ENCODE assay signal across 17 cellular contexts in genomic region chr5:83146441-83146840, GRCh38.
"Had no signal": no experiment of that assay in that cellular context is flagged by ENCODE, and none has a peak within 500 bp of the region (broad histone marks: within the 10 kb centered on the region; RNA-seq: fewer than 3 reads in every experiment).

No MANE protein-coding gene starts in this region.

- DNase-seq: effector CD4-positive, alpha-beta T cell; head of caudate nucleus; hypothalamus; kidney glomerular epithelial cell; natural killer cell; ovary; right cardiac atrium; small intestine; stimulated activated CD4-positive, alpha-beta T cell treated with anti-CD3 and anti-CD28 coated beads, Interleukin-4, amount 100 ng/mL, for 1 hour; stimulated activated CD8-positive, alpha-beta memory T cell treated with anti-CD3 and anti-CD28 coated beads, Interleukin-4, amount 100 ng/mL, for 48 hours; stimulated activated naive CD8-positive, alpha-beta T cell treated with anti-CD3 and anti-CD28 coated beads, Interleukin-15, Interleukin-2, amounts not matched to agents 100 U/mL and 50 U/mL, for 24 hours; tibial artery; upper lobe of right lung had no signal

- FAIRE-seq: islet of Langerhans, small intestine had no signal

- H3K4me1 ChIP-seq: upper lobe of right lung, vagina had no signal

- H3K4me3 ChIP-seq: coronary artery, ovary, tibial artery, upper lobe of right lung, vagina had no signal

- H3K27ac ChIP-seq: coronary artery, ovary, tibial artery, upper lobe of right lung, vagina had no signal

- ATAC-seq: natural killer cell; stimulated activated effector memory CD8-positive, alpha-beta T cell treated with anti-CD3 and anti-CD28 coated beads, Interleukin-12 subunit alpha, Interleukin-12 subunit beta, amount 100 ng/mL, for 72 hours; stimulated activated naive CD8-positive, alpha-beta T cell treated with anti-CD3 and anti-CD28 coated beads, Interleukin-15, Interleukin-2, amounts not matched to agents 100 U/mL and 50 U/mL, for 24 hours; upper lobe of right lung had no signal

- H3K27me3 ChIP-seq: ovary, tibial artery, upper lobe of right lung, vagina had no signal

- H3K36me3 ChIP-seq: ovary, tibial artery, upper lobe of right lung, vagina had no signal

- H3K9me3 ChIP-seq: ovary, tibial artery, upper lobe of right lung, vagina had no signal
